Comparison of ENCODE assay signal across 11 cellular contexts in genomic region chr7:46544396-46545008, GRCh38.
DNase-seq lines count a peak whose midpoint lies in the region; ATAC-seq, FAIRE-seq and TF ChIP-seq lines count a peak whose summit lies in the region.
"Had no signal": no experiment of that assay in that cellular context is flagged by ENCODE, and none has a peak within 500 bp of the region (broad histone marks: within the 10 kb centered on the region; RNA-seq: fewer than 3 reads in every experiment).

No MANE protein-coding gene starts in this region.

- no peak overlapping the region for H3K4me3 ChIP-seq in AG04450 (ENCODE audit: low read depth, low read length)
- no peak overlapping the region for H3K4me3 ChIP-seq in HUES48 (ENCODE audit: low read depth, low read length)
- no peak overlapping the region for H3K4me3 ChIP-seq in GM12878
- no peak overlapping the region for H3K4me3 ChIP-seq in prostate gland

- 0 out of 4 replicates have a peak, but pooled peaks of 1 of the 2 experiments have one; percentile 18 for TF ChIP-seq EP300 in GM12878 (IDR thresholded peaks at IDR 0.05; ENCODE audit: borderline replicate concordance in 1 of 2, control insufficient read depth in 1 of 2, low read depth in 2 of 2, low read length in 2 of 2)

- DNase-seq in AG04450 (ENCODE audit: low read depth, low spot score) = peak; percentile 48
- no peak for DNase-seq in GM12878 (ENCODE audit: low read depth, low spot score)
- DNase-seq in kidney tubule cell (ENCODE audit: low spot score) = peak; percentile 86
- no peak for DNase-seq in prostate gland (ENCODE audit: low spot score)
- DNase-seq in activated CD8-positive, alpha-beta memory T cell treated with anti-CD3 and anti-CD28 coated beads, Interleukin-2, amount 50 U/mL, for 48 hours = no peak
- DNase-seq: activated CD4-positive, alpha-beta memory T cell treated with anti-CD3 and anti-CD28 coated beads, Interleukin-2, amount 10 ng/mL, durations not matched to agents 7 days and 5 days; NCI-H2171 had no signal

- H3K36me3 ChIP-seq in HUES48 (ENCODE audit: control insufficient read depth, insufficient read depth, low read length) = no peaks in the 10 kb centered on the region
- H3K36me3 ChIP-seq in GM12878 (ENCODE audit: control insufficient read depth in 2 of 2, insufficient read depth in 2 of 2, low read length in 1 of 2) = no peaks in the 10 kb centered on the region
- no peaks in the 10 kb centered on the region for H3K36me3 ChIP-seq in prostate gland

- in situ Hi-C loops in GM12878 (cut with MboI) = no loop called here

- peak; percentile 25; the same call in 2 of the 3 replicates for ATAC-seq in GM12878
- ATAC-seq in GM21381 (IDR thresholded peaks at IDR 0.05; ENCODE audit: unreplicated experiment) = no peak
- no peak for ATAC-seq in HG03175 (IDR thresholded peaks at IDR 0.05; ENCODE audit: unreplicated experiment)
- ATAC-seq: stimulated activated memory B cell treated with anti-CD40 and anti-IgM and Interleukin-4, amounts not matched to agents 10 μg/mL and 1 μg/mL and 100 μg/mL, for 72 hours had no signal

- no peak overlapping the region for H3K9ac ChIP-seq in HUES48 (ENCODE audit: low read depth, low read length)
- H3K9ac ChIP-seq in GM12878 (ENCODE audit: control insufficient read depth, insufficient read depth, low read length) = no peak overlapping the region

- POLR2A ChIA-PET in AG04450 (lab: Yijun Ruan, JAX) (interaction anchor here (0.6 kb wide), 1 partner anchor 329 kb away, joined by 3 read pairs; no protein-coding TSS in a partner anchor), GM12878 (lab: Charles Lee) (no interaction called here)

- no peaks in the 10 kb centered on the region for H3K9me3 ChIP-seq in AG04450 (ENCODE audit: control insufficient read depth, insufficient read depth, low read length)
- no peaks in the 10 kb centered on the region for H3K9me3 ChIP-seq in HUES48 (ENCODE audit: control insufficient read depth, insufficient read depth, low read length)
- H3K9me3 ChIP-seq in GM12878 (replicated peaks; ENCODE audit: control insufficient read depth, insufficient read depth, low read length) = no peaks in the 10 kb centered on the region
- H3K9me3 ChIP-seq in prostate gland = no peaks in the 10 kb centered on the region

- SMC1A ChIA-PET in GM12878 (lab: Charles Lee; ENCODE audit: uncharacterized antibody, unreplicated experiment) = interaction anchor here (1.4 kb wide), 1 partner anchor 32 kb away, joined by 3 read pairs; no protein-coding TSS in a partner anchor

- H3K27ac ChIP-seq in AG04450 (ENCODE audit: low read depth, low read length) (peak overlapping the region; percentile 22), HUES48 (ENCODE audit: low read depth, low read length) (peak overlapping the region; percentile 26), GM12878 (ENCODE audit: control insufficient read depth, insufficient read depth) (no peak overlapping the region), prostate gland (no peak overlapping the region)

- H3K4me2 ChIP-seq in GM12878 (ENCODE audit: control insufficient read depth, insufficient read depth) = no peak overlapping the region

- H2AFZ ChIP-seq in GM12878 (ENCODE audit: control insufficient read depth, low read depth, low read length) = no peak overlapping the region

- no peak for TF ChIP-seq RAD21 in GM12878 (IDR thresholded peaks at IDR 0.05; ENCODE audit: insufficient read depth, low read depth, low read length)

- CTCF ChIA-PET in AG04450 (lab: Charles Lee) = interaction anchor here (1.3 kb wide), 1 partner anchor 622 kb away, joined by 6 read pairs; no protein-coding TSS in a partner anchor
- CTCF ChIA-PET in GM12878 (lab: Yijun Ruan, JAX) = interaction anchor here (1.3 kb wide), 1 partner anchor 622 kb away, joined by 3 read pairs; no protein-coding TSS in a partner anchor

- intact Hi-C loops in GM12878 (cut with micrococcal nuclease; ENCODE audit: unreplicated experiment) = no loop called here
- intact Hi-C loops in prostate gland (cut with DNase I) = no loop called here

- no peaks in the 10 kb centered on the region for H3K27me3 ChIP-seq in AG04450 (ENCODE audit: control insufficient read depth, insufficient read depth, low read length)
- no peaks in the 10 kb centered on the region for H3K27me3 ChIP-seq in HUES48 (ENCODE audit: control insufficient read depth, insufficient read depth, low read length)
- H3K27me3 ChIP-seq in GM12878 (replicated peaks in 1 of 2; ENCODE audit: control insufficient read depth in 2 of 2, insufficient read depth in 2 of 2, low read length in 1 of 2) = no peaks in the 10 kb centered on the region
- no peaks in the 10 kb centered on the region for H3K27me3 ChIP-seq in prostate gland (replicated peaks; ENCODE audit: insufficient read depth)

- TF ChIP-seq CTCF in AG04450 (IDR thresholded peaks at IDR 0.05; ENCODE audit: low read depth, low read length) (no peak), GM12878 (IDR thresholded peaks at IDR 0.05 in 2 of 3, conservative IDR thresholded peaks at IDR 0.05 in 1 of 3; ENCODE audit: control insufficient read depth in 2 of 3, extremely low read depth in 1 of 3, insufficient read depth in 1 of 3, low read depth in 3 of 3, low read length in 3 of 3) (no peak), prostate gland (IDR thresholded peaks at IDR 0.05) (no peak)

- no peaks in the 10 kb centered on the region for H4K20me1 ChIP-seq in GM12878 (ENCODE audit: control insufficient read depth, insufficient read depth)

- RAD21 ChIA-PET in GM12878 (lab: Charles Lee; ENCODE audit: unreplicated experiment) = interaction anchor here (0.8 to 1.5 kb wide), 2 partner anchors 13 to 25 kb away, joined by 4 read pairs; no protein-coding TSS in a partner anchor

- no peak for FAIRE-seq in GM12878 (lab: Jason Lieb, UNC)

- no peak for TF ChIP-seq POLR2A in GM12878 (IDR thresholded peaks at IDR 0.05; ENCODE audit: low read depth, low read length)
- TF ChIP-seq POLR2A in prostate gland (IDR thresholded peaks at IDR 0.05) = no peak

- BruUV-seq in GM12878 (replicated peaks; lab: Mats Ljungman, UMichigan) = no TSS peak

- WGBS in GM12878 (ENCODE audit: insufficient coverage, insufficient replicate concordance, low lambda C conversion rate, missing lambda C conversion rate) = 0% methylated on average over 2 of the region's 2 CpGs
- WGBS in prostate gland = 20% methylated on average over 2 of the region's 2 CpGs

- H3K4me1 ChIP-seq in HUES48 (ENCODE audit: control insufficient read depth, insufficient read depth, low read length) = peaks cover 18% of the 10 kb centered on the region
- no peaks in the 10 kb centered on the region for H3K4me1 ChIP-seq in GM12878 (ENCODE audit: control insufficient read depth, insufficient read depth, low read length)
- no peaks in the 10 kb centered on the region for H3K4me1 ChIP-seq in prostate gland (replicated peaks)

- no peaks in the 10 kb centered on the region for H3K79me2 ChIP-seq in GM12878 (ENCODE audit: control insufficient read depth, insufficient read depth, low read length)

TF ChIP-seq in GM12878, 131 proteins besides CTCF, POLR2A, EP300 and RAD21:
- no peak for TF ChIP-seq TARDBP (IDR thresholded peaks at IDR 0.05; ENCODE audit: borderline replicate concordance)
- TF ChIP-seq ATF7 (IDR thresholded peaks at IDR 0.05; ENCODE audit: low read depth) = peak; percentile 61; the same call in 1 of the 2 replicates
- TF ChIP-seq SMC3 (IDR thresholded peaks at IDR 0.05; ENCODE audit: borderline replicate concordance, low read length) = no peak
- no peak for TF ChIP-seq NFYA (IDR thresholded peaks at IDR 0.05; ENCODE audit: borderline replicate concordance, low read depth, low read length)

Comparison
In these comparisons a context has a peak if more than half of its experiments do, and no peak if none do; other contexts are left out.
1. DNase-seq: peak in AG04450 (single experiment) and kidney tubule cell (single experiment); none in GM12878 (single experiment), prostate gland (single experiment) and activated CD8-positive, alpha-beta memory T cell treated with anti-CD3 and anti-CD28 coated beads, Interleukin-2, amount 50 U/mL, for 48 hours (single experiment).
2. H3K27ac ChIP-seq: peak in AG04450 (single experiment) and HUES48 (single experiment); none in GM12878 (single experiment) and prostate gland (0 of 2).